Comparison of ENCODE assay signal across 7 cellular contexts in the genomic region with DNA sequence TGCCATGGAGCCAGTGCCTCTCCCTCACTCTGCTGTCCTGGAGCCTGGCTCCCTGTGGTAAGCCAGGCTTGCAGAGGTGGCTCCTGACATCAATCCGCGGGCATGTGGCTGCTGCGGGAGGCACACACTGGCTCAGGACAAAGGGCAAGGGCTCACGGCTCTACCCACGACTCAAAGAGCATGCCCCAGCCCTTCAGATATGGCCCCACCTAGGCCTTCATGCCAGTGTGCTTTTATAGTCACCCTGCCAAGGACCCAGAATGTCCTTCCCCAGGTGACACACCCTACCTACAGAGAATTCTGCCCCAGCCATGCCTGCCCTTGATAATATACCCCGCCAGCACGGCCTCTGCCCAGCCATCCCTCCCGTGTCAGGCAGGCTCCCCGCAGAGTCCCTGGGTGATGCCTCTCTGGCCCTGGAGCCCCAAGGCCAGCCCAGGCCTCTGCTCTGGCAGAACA. TPM values are rescaled to one million over a fixed set of nuclear protein-coding genes. Genes with fewer than 3 reads are reported as not detected.
A peak's percentile ranks its signal among the peaks of the same experiment; 100 is the strongest.
DNase-seq lines count a peak whose midpoint lies in the region; ATAC-seq and TF ChIP-seq lines count a peak whose summit lies in the region.

No MANE protein-coding gene starts in this region.

- H3K4me3 ChIP-seq in HUES48 (ENCODE audit: low read depth, low read length) (peak overlapping the region; percentile 72), right cardiac atrium (ENCODE audit: low read length) (peak overlapping the region; percentile 82), smooth muscle cell (peak overlapping the region; percentile 93)

- peak overlapping the region; percentile 88 for H3K4me3 Mint-ChIP-seq in activated T-helper 17 cell treated with anti-CD3 and anti-CD28 coated beads, Interleukin-2, amount 50 U/mL, for 72 hours

- no peak overlapping the region for H2AFZ ChIP-seq in smooth muscle cell (ENCODE audit: low read depth)

- H3K27ac Mint-ChIP-seq in activated T-helper 17 cell treated with anti-CD3 and anti-CD28 coated beads, Interleukin-2, amount 50 U/mL, for 72 hours: peak overlapping the region; percentile 89

- intact Hi-C loops in right cardiac atrium (cut with DNase I): no loop called here

- H3K36me3 Mint-ChIP-seq in activated T-helper 17 cell treated with anti-CD3 and anti-CD28 coated beads, Interleukin-2, amount 50 U/mL, for 72 hours (ENCODE audit: low read depth): peaks cover 14% of the 10 kb centered on the region

- H3K36me3 ChIP-seq in HUES48 (ENCODE audit: control insufficient read depth, insufficient read depth, low read length) (peaks cover 4% of the 10 kb centered on the region), smooth muscle cell (ENCODE audit: low read depth) (no peaks in the 10 kb centered on the region)

- TF ChIP-seq CTCF in smooth muscle cell (IDR thresholded peaks at IDR 0.05; ENCODE audit: borderline replicate concordance, insufficient read depth, poor library complexity, severe bottlenecking): no peak

- H3K9me3 ChIP-seq in HUES48 (ENCODE audit: control insufficient read depth, insufficient read depth, low read length) (no peaks in the 10 kb centered on the region), right cardiac atrium (ENCODE audit: control insufficient read depth, low read length) (no peaks in the 10 kb centered on the region), smooth muscle cell (replicated peaks; ENCODE audit: low read depth) (no peaks in the 10 kb centered on the region)

- H3K27me3 Mint-ChIP-seq in activated T-helper 17 cell treated with anti-CD3 and anti-CD28 coated beads, Interleukin-2, amount 50 U/mL, for 72 hours: no peaks in the 10 kb centered on the region

- H3K4me1 Mint-ChIP-seq in activated T-helper 17 cell treated with anti-CD3 and anti-CD28 coated beads, Interleukin-2, amount 50 U/mL, for 72 hours: peaks cover 21% of the 10 kb centered on the region

- no peaks in the 10 kb centered on the region for H3K27me3 ChIP-seq in HUES48 (ENCODE audit: control insufficient read depth, insufficient read depth, low read length)
- no peaks in the 10 kb centered on the region for H3K27me3 ChIP-seq in right cardiac atrium (ENCODE audit: control insufficient read depth, insufficient read depth)
- no peaks in the 10 kb centered on the region for H3K27me3 ChIP-seq in smooth muscle cell (ENCODE audit: low read depth)

- H3K9me3 Mint-ChIP-seq in activated T-helper 17 cell treated with anti-CD3 and anti-CD28 coated beads, Interleukin-2, amount 50 U/mL, for 72 hours: no peaks in the 10 kb centered on the region

- DNase-seq in right cardiac atrium: no peak
- no peak for DNase-seq in smooth muscle cell (lab: John Stamatoyannopoulos, UW; ENCODE audit: unreplicated experiment)
- DNase-seq in AG08395 (ENCODE audit: low spot score): no peak
- DNase-seq in SK-N-DZ (ENCODE audit: low spot score): no peak
- DNase-seq in NCI-H146 (lab: John Stamatoyannopoulos, UW): no peak

- peaks cover 25% of the 10 kb centered on the region for H3K4me1 ChIP-seq in HUES48 (ENCODE audit: control insufficient read depth, insufficient read depth, low read length)
- peaks cover 7% of the 10 kb centered on the region for H3K4me1 ChIP-seq in right cardiac atrium (ENCODE audit: control insufficient read depth, insufficient read depth, low read length)
- peaks cover 27% of the 10 kb centered on the region for H3K4me1 ChIP-seq in smooth muscle cell (ENCODE audit: low read depth)

- H3K79me2 ChIP-seq in smooth muscle cell (ENCODE audit: low read depth): peaks cover 33% of the 10 kb centered on the region

- peak overlapping the region; percentile 97 for H3K4me2 ChIP-seq in smooth muscle cell

- H3K9ac ChIP-seq in HUES48 (ENCODE audit: low read depth, low read length) (peak overlapping the region; percentile 55; the same call in 1 of the 2 replicates), smooth muscle cell (ENCODE audit: low read depth) (peak overlapping the region; percentile 83)

- no peaks in the 10 kb centered on the region for H3F3A ChIP-seq in smooth muscle cell (ENCODE audit: low read depth)

- ATAC-seq in activated T-helper 17 cell treated with anti-CD3 and anti-CD28 coated beads, Interleukin-2, amount 50 U/mL, for 72 hours (replicated peaks): no peak
- peak; percentile 0 for ATAC-seq in right cardiac atrium

- WGBS in right cardiac atrium: 58% methylated on average over 9 of the region's 9 CpGs
- 73% methylated on average over 9 of the region's 9 CpGs for WGBS in smooth muscle cell (ENCODE audit: low lambda C conversion rate)

- peaks cover 49% of the 10 kb centered on the region for H4K20me1 ChIP-seq in smooth muscle cell (ENCODE audit: low read depth)

- H3K27ac ChIP-seq in HUES48 (ENCODE audit: low read depth, low read length) (no peak overlapping the region), right cardiac atrium (ENCODE audit: low read length) (no peak overlapping the region), smooth muscle cell (ENCODE audit: low read depth) (no peak overlapping the region)

RNA-seq across cellular contexts. Expression of gene MGAT4B, which starts 1.6 kb away (rescaled TPM):
- 10 to 100 TPM; 56.1 to 68.5 TPM for total RNA-seq in activated T-helper 17 cell treated with anti-CD3 and anti-CD28 coated beads, Interleukin-2, amount 50 U/mL, for 72 hours
- 10 to 100 TPM; 71.8 to 82.2 (median 80.9) TPM for total RNA-seq in right cardiac atrium
- polyA plus RNA-seq in right cardiac atrium: 56.7 TPM
- 60.0 and 60.6 TPM in 2 replicates for total RNA-seq in smooth muscle cell
- 121 and 140 TPM in 2 replicates for polyA plus RNA-seq in smooth muscle cell
- 112 and 113 TPM in 2 replicates for polyA plus RNA-seq in SK-N-DZ (2014; cell fraction: cytosol; rRNA removed)
- polyA plus RNA-seq in SK-N-DZ (2014; cell fraction: nucleus; rRNA removed): 255 and 338 TPM in 2 replicates

RNA-seq across cellular contexts. Expression of gene LTC4S, which starts 11.3 kb away (rescaled TPM):
- 1 to 10 TPM; 1.3 to 1.4 TPM for total RNA-seq in activated T-helper 17 cell treated with anti-CD3 and anti-CD28 coated beads, Interleukin-2, amount 50 U/mL, for 72 hours
- 10 to 100 TPM; 17.3 to 24.3 (median 22.6) TPM for total RNA-seq in right cardiac atrium
- 18.6 TPM for polyA plus RNA-seq in right cardiac atrium
- total RNA-seq in smooth muscle cell: not detected in 2 replicates
- polyA plus RNA-seq in smooth muscle cell: 0.83 TPM in 1 of 2 replicates, not detected in the other
- not detected in 2 replicates for polyA plus RNA-seq in SK-N-DZ (2014; cell fraction: cytosol; rRNA removed)
- 4.2 and 9.1 TPM in 2 replicates for polyA plus RNA-seq in SK-N-DZ (2014; cell fraction: nucleus; rRNA removed)

RNA-seq across cellular contexts. Expression of gene SQSTM1, which starts 15.6 kb away (rescaled TPM):
- 100 to 1,000 TPM; 130 to 188 TPM for total RNA-seq in activated T-helper 17 cell treated with anti-CD3 and anti-CD28 coated beads, Interleukin-2, amount 50 U/mL, for 72 hours
- total RNA-seq in right cardiac atrium (100 to 1,000 TPM; 307 to 406 (median 370) TPM), smooth muscle cell (114 and 129 TPM in 2 replicates)
- polyA plus RNA-seq in right cardiac atrium (257 TPM), smooth muscle cell (159 and 262 TPM in 2 replicates)
- polyA plus RNA-seq in SK-N-DZ (2014; cell fraction: cytosol; rRNA removed): 48.1 and 55.0 TPM in 2 replicates
- polyA plus RNA-seq in SK-N-DZ (2014; cell fraction: nucleus; rRNA removed): 63.1 and 73.0 TPM in 2 replicates

RNA-seq across cellular contexts. Expression of gene MRNIP, which starts 53.5 kb away (rescaled TPM):
- 10 to 100 TPM; 17.4 to 35.2 TPM for total RNA-seq in activated T-helper 17 cell treated with anti-CD3 and anti-CD28 coated beads, Interleukin-2, amount 50 U/mL, for 72 hours
- total RNA-seq in right cardiac atrium (10 to 100 TPM; 12.3 to 20.1 (median 16.4) TPM), smooth muscle cell (16.5 and 22.8 TPM in 2 replicates)
- polyA plus RNA-seq in right cardiac atrium (20.5 TPM), smooth muscle cell (11.9 and 19.9 TPM in 2 replicates)
- 60.7 and 72.9 TPM in 2 replicates for polyA plus RNA-seq in SK-N-DZ (2014; cell fraction: cytosol; rRNA removed)
- 207 and 213 TPM in 2 replicates for polyA plus RNA-seq in SK-N-DZ (2014; cell fraction: nucleus; rRNA removed)

Comparison
In these comparisons a context has a peak if more than half of its experiments do, and no peak if none do; other contexts are left out.
1. RNA of gene LTC4S, which starts 11.3 kb away (total RNA-seq): 17.3 to 24.3 TPM in right cardiac atrium; 1.3 to 1.4 TPM in activated T-helper 17 cell treated with anti-CD3 and anti-CD28 coated beads, Interleukin-2, amount 50 U/mL, for 72 hours and not detected in smooth muscle cell; every median in the first group is over 4 times any median in the second.
2. Peak in every context shown above with its lines, with median percentiles within 50 percentile points of each other: H3K4me3 ChIP-seq.